In genomic region chr3:39754549-39754948, GRCh38 we compare ENCODE assay signal across 14 cellular contexts. TPM values are rescaled to one million over a fixed set of nuclear protein-coding genes. Genes with fewer than 3 reads are reported as not detected.
DNase-seq lines count a peak whose midpoint lies in the region; ATAC-seq and TF ChIP-seq lines count a peak whose summit lies in the region.
"Had no signal": no experiment of that assay in that cellular context is flagged by ENCODE, and none has a peak within 500 bp of the region (broad histone marks: within the 10 kb centered on the region; RNA-seq: fewer than 3 reads in every experiment).

No MANE protein-coding gene starts in this region.

- H3K9me3 ChIP-seq in left lung: no peaks in the 10 kb centered on the region

- H3K27ac ChIP-seq in left lung: no peak overlapping the region
- H3K27ac ChIP-seq: neural progenitor cell had no signal

- no peaks in the 10 kb centered on the region for H3K4me1 ChIP-seq in left lung
- H3K4me1 ChIP-seq: neural progenitor cell had no signal

- ATAC-seq in GM18907 (IDR thresholded peaks at IDR 0.05; ENCODE audit: unreplicated experiment) (peak; percentile 68), GM21528 (IDR thresholded peaks at IDR 0.05; ENCODE audit: low FRiP score, unreplicated experiment) (peak; percentile 59), HG02981 (IDR thresholded peaks at IDR 0.05; ENCODE audit: unreplicated experiment) (peak; percentile 57), HG03575 (IDR thresholded peaks at IDR 0.05; ENCODE audit: extremely low read depth, insufficient number of reproducible peaks, low FRiP score, unreplicated experiment) (peak; percentile 44), left lung (no peak)
- ATAC-seq: activated T-cell treated with anti-CD3 and anti-CD28 coated beads, Interleukin-2, amount 50 U/mL, for 72 hours had no signal

- TF ChIP-seq CTCF in left lung (IDR thresholded peaks at IDR 0.05): no peak

- H3K27me3 ChIP-seq in left lung: no peaks in the 10 kb centered on the region
- H3K27me3 ChIP-seq: dorsolateral prefrontal cortex, neural progenitor cell had no signal

- intact Hi-C loops in left lung (cut with DNase I): no loop called here

- H3K36me3 ChIP-seq in left lung: no peaks in the 10 kb centered on the region
- H3K36me3 ChIP-seq: neural progenitor cell had no signal

- DNase-seq in cerebellar cortex (ENCODE audit: low spot score) (no peak), NCI-H526 (lab: John Stamatoyannopoulos, UW) (no peak), left lung (no peak)
- DNase-seq in activated naive CD4-positive, alpha-beta T cell treated with Interleukin-2 at 50 U/mL for 16 hours: no peak
- DNase-seq: activated CD4-positive, CD25-positive, alpha-beta regulatory T cell treated with anti-CD3 and anti-CD28 coated beads, Interleukin-2, amount 50 U/mL, for 72 hours; activated T-cell treated with anti-CD3 and anti-CD28 coated beads, Interleukin-2, amount 50 U/mL, for 72 hours; dorsolateral prefrontal cortex; MV-4-11 had no signal

- H3K4me3 ChIP-seq in left lung: no peak overlapping the region
- H3K4me3 ChIP-seq: dorsolateral prefrontal cortex, neural progenitor cell had no signal

RNA-seq across cellular contexts. Expression of gene MYRIP, which starts 54.9 kb away (rescaled TPM):
- 1 to 10 TPM in 1 of 2 donors, under 1 TPM in 1; 0.87 to 1.9 TPM for total RNA-seq in left lung
- total RNA-seq: activated T-cell treated with anti-CD3 and anti-CD28 coated beads, Interleukin-2, amount 50 U/mL, for 72 hours; G401 had no signal
